7 cellular contexts compared by ENCODE assay signal in genomic region chr4:90318208-90318607, GRCh38.
DNase-seq lines count a peak whose midpoint lies in the region; ATAC-seq and TF ChIP-seq lines count a peak whose summit lies in the region.

No MANE protein-coding gene starts in this region.

- intact Hi-C loops in aorta (cut with DNase I): no loop called here

- no peak overlapping the region for H3K27ac ChIP-seq in aorta (ENCODE audit: low read depth in 1 of 2, low read length in 2 of 2)

- ATAC-seq in aorta (ENCODE audit: low FRiP score): peak; percentile 74
- no peak for ATAC-seq in left lobe of liver

- POLR2A ChIA-PET in HEK293T (lab: Yijun Ruan, JAX): no interaction called here

- no peaks in the 10 kb centered on the region for H3K9me3 ChIP-seq in aorta (ENCODE audit: control insufficient read depth, low read length)

- no peaks in the 10 kb centered on the region for H3K27me3 ChIP-seq in aorta (ENCODE audit: control insufficient read depth in 1 of 2, insufficient read depth in 2 of 2, low read length in 1 of 2)

- H3K4me3 ChIP-seq in aorta (ENCODE audit: low read length in 2 of 2): no peak overlapping the region

- H3K4me1 ChIP-seq in aorta (ENCODE audit: control insufficient read depth in 1 of 2, insufficient read depth in 2 of 2, low read length in 2 of 2): no peaks in the 10 kb centered on the region

- 43 to 44% methylated on average over 2 of the region's 2 CpGs for WGBS in aorta, 2 donors

- H3K36me3 ChIP-seq in aorta (ENCODE audit: control insufficient read depth in 1 of 2, insufficient read depth in 2 of 2, low read length in 1 of 2): no peaks in the 10 kb centered on the region

- CTCF ChIA-PET in HEK293T (lab: Yijun Ruan, JAX): no interaction called here

- DNase-seq in HEK293T (ENCODE audit: extremely low spot score) (peak; percentile 25), amniotic stem cell (lab: John Stamatoyannopoulos, UW) (peak; percentile 72), hepatic stellate cell (ENCODE audit: low spot score) (peak; percentile 13), aorta (no peak), left lobe of liver (ENCODE audit: low spot score) (no peak), DMS 273 treated with DMSO at 0.1 percent for 48 hours (lab: John Stamatoyannopoulos, UW) (no peak), NCI-H2107 treated with DMSO at 0.1 percent for 48 hours (lab: John Stamatoyannopoulos, UW; ENCODE audit: unreplicated experiment) (no peak)

TF ChIP-seq in HEK293T, 16 proteins besides CTCF, POLR2A, EP300 and RAD21:
- TF ChIP-seq, protein P1, sequence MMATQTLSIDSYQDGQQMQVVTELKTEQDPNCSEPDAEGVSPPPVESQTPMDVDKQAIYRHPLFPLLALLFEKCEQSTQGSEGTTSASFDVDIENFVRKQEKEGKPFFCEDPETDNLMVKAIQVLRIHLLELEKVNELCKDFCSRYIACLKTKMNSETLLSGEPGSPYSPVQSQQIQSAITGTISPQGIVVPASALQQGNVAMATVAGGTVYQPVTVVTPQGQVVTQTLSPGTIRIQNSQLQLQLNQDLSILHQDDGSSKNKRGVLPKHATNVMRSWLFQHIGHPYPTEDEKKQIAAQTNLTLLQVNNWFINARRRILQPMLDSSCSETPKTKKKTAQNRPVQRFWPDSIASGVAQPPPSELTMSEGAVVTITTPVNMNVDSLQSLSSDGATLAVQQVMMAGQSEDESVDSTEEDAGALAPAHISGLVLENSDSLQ (IDR thresholded peaks at IDR 0.05): peak; percentile 64
- TF ChIP-seq SUZ12 (IDR thresholded peaks at IDR 0.05): no peak
- peak; percentile 30; the same call in 1 of the 2 replicates for TF ChIP-seq CTBP1 (IDR thresholded peaks at IDR 0.05; ENCODE audit: borderline replicate concordance)
- TF ChIP-seq ELF4 (IDR thresholded peaks at IDR 0.05): no peak
- no peak for TF ChIP-seq SP1 (IDR thresholded peaks at IDR 0.05)
- no peak for TF ChIP-seq TARDBP (IDR thresholded peaks at IDR 0.05)
- no peak for TF ChIP-seq L3MBTL2 (conservative IDR thresholded peaks at IDR 0.05)
- no peak for TF ChIP-seq LEF1 (IDR thresholded peaks at IDR 0.05; ENCODE audit: borderline replicate concordance)
- no peak for TF ChIP-seq ARNT (IDR thresholded peaks at IDR 0.05)
- TF ChIP-seq HDGF (IDR thresholded peaks at IDR 0.05; ENCODE audit: borderline replicate concordance): no peak
- no peak for TF ChIP-seq NFRKB (IDR thresholded peaks at IDR 0.05)
TF ChIP-seq in HEK293T: peak in this region for 2.

Comparison
In these comparisons a context has a peak if more than half of its experiments do, and no peak if none do; other contexts are left out.
1. DNase-seq: peak in HEK293T (single experiment), amniotic stem cell (single experiment) and hepatic stellate cell (single experiment); none in aorta (0 of 2), left lobe of liver (single experiment), DMS 273 treated with DMSO at 0.1 percent for 48 hours (single experiment) and NCI-H2107 treated with DMSO at 0.1 percent for 48 hours (single experiment).